In genomic region chr17:74646231-74646630, GRCh38 we compare ENCODE assay signal across 9 cellular contexts. TPM values are rescaled to one million over a fixed set of nuclear protein-coding genes. Genes with fewer than 3 reads are reported as not detected.
DNase-seq lines count a peak whose midpoint lies in the region; ATAC-seq, FAIRE-seq and TF ChIP-seq lines count a peak whose summit lies in the region.
"Had no signal": no experiment of that assay in that cellular context is flagged by ENCODE, and none has a peak within 500 bp of the region (broad histone marks: within the 10 kb centered on the region; RNA-seq: fewer than 3 reads in every experiment).

No MANE protein-coding gene starts in this region.

- no peaks in the 10 kb centered on the region for H3K79me1 ChIP-seq in H1 (ENCODE audit: low read depth, low read length)

- H2BK12ac ChIP-seq in H1 (ENCODE audit: low read depth, low read length) = no peak overlapping the region

- H2BK5ac ChIP-seq in H1 (ENCODE audit: low read depth, low read length) = no peak overlapping the region

- H4K91ac ChIP-seq in H1 (replicated peaks; ENCODE audit: insufficient read length, low read length) = no peak overlapping the region

- peaks cover 52% of the 10 kb centered on the region for H3K27me3 Mint-ChIP-seq in MCF 10A (ENCODE audit: insufficient read depth, unreplicated experiment)
- peaks cover 36% of the 10 kb centered on the region for H3K27me3 Mint-ChIP-seq in activated CD4-positive, alpha-beta memory T cell treated with anti-CD3 and anti-CD28 coated beads for 36 hours

- H2AK5ac ChIP-seq in H1 (ENCODE audit: low read depth, low read length) = no peak overlapping the region

- no peak overlapping the region for H3K4me3 Mint-ChIP-seq in MCF 10A (ENCODE audit: unreplicated experiment)
- H3K4me3 Mint-ChIP-seq in activated CD4-positive, alpha-beta memory T cell treated with anti-CD3 and anti-CD28 coated beads for 36 hours = no peak overlapping the region

- no peak overlapping the region for H3K14ac ChIP-seq in H1 (ENCODE audit: insufficient read length)

- no peak overlapping the region; the same call in 1 of the 2 replicates for H4K8ac ChIP-seq in H1 (ENCODE audit: extremely low read depth, insufficient read depth, low read length)

- H2BK120ac ChIP-seq in H1 (replicated peaks; ENCODE audit: low read depth, low read length) = no peak overlapping the region

- H3K18ac ChIP-seq in H1 (ENCODE audit: extremely low read depth, low read length) = no peak overlapping the region

- no peak for FAIRE-seq in H1 (lab: Jason Lieb, UNC)

- H3K4me2 ChIP-seq in H1 (ENCODE audit: insufficient read depth in 1 of 2, low read depth in 2 of 2, low read length in 2 of 2) = no peak overlapping the region

- H3K27me3 ChIP-seq in breast epithelium = peaks cover 0 to 37% of the 10 kb centered on the region in 2 donors
- H3K27me3 ChIP-seq in H1 (replicated peaks in 1 of 4; ENCODE audit: control insufficient read depth in 3 of 4, extremely low read depth in 1 of 4, insufficient read depth in 3 of 4, low read length in 3 of 4) = peaks cover 0 to 2% (median 0%) of the 10 kb centered on the region in 4 experiments; a peak in 2 of 7 replicates
- H3K27me3 ChIP-seq in upper lobe of right lung = peaks cover 19% of the 10 kb centered on the region

- CTCF ChIA-PET in MCF 10A (lab: Yijun Ruan, JAX) = interaction anchor here (0.9 to 1.6 kb wide), 2 partner anchors 40 to 154 kb away, joined by 3 to 4 read pairs; no protein-coding TSS in a partner anchor
- CTCF ChIA-PET in H1 (lab: Charles Lee; ENCODE audit: partially characterized antibody) = interaction anchor here (0.7 to 3.1 kb wide), 6 partner anchors 10 to 108 kb away, joined by 3 to 20 read pairs (median 4); partner anchors contain the start of gene RAB37
- CTCF ChIA-PET in activated CD4-positive, alpha-beta memory T cell treated with anti-CD3 and anti-CD28 coated beads for 36 hours (lab: Charles Lee) = no interaction called here

- TF ChIP-seq RAD21 in H1 (IDR thresholded peaks at IDR 0.05 in 1 of 2, conservative IDR thresholded peaks at IDR 0.05 in 1 of 2; ENCODE audit: low read depth in 2 of 2, low read length in 2 of 2) = peak; percentile 51 to 59

- intact Hi-C loops in MCF 10A (cut with micrococcal nuclease) = loop anchor here (1.0 kb wide), 2 partner anchors 23 to 80 kb away; no protein-coding TSS in a partner anchor
- intact Hi-C loops in breast epithelium (cut with DNase I; ENCODE audit: low total_unique reads) = no loop called here
- intact Hi-C loops in upper lobe of right lung (cut with DNase I) = no loop called here
- intact Hi-C loops in activated CD4-positive, alpha-beta memory T cell treated with anti-CD3 and anti-CD28 coated beads for 36 hours (cut with micrococcal nuclease) = no loop called here

- TF ChIP-seq EP300 in H1 (IDR thresholded peaks at IDR 0.05; ENCODE audit: borderline replicate concordance in 1 of 2, low read depth in 2 of 2, low read length in 2 of 2) = no peak

- no peaks in the 10 kb centered on the region for H3K79me2 ChIP-seq in H1 (ENCODE audit: control insufficient read depth in 1 of 2, insufficient read depth in 2 of 2, low read length in 2 of 2)

- no peak overlapping the region for H3K4me3 ChIP-seq in breast epithelium
- no peak overlapping the region for H3K4me3 ChIP-seq in H1 (ENCODE audit: extremely low read depth in 1 of 4, insufficient read depth in 2 of 4, low read depth in 3 of 4, low read length in 4 of 4)
- no peak overlapping the region for H3K4me3 ChIP-seq in upper lobe of right lung

- H3K36me3 ChIP-seq in breast epithelium = no peaks in the 10 kb centered on the region
- H3K36me3 ChIP-seq in H1 (ENCODE audit: control insufficient read depth in 2 of 4, insufficient read depth in 4 of 4, low read length in 3 of 4) = no peaks in the 10 kb centered on the region
- H3K36me3 ChIP-seq in upper lobe of right lung = no peaks in the 10 kb centered on the region

- H2BK15ac ChIP-seq in H1 (ENCODE audit: low read length) = no peak overlapping the region

- H3K23me2 ChIP-seq in H1 (ENCODE audit: low read depth, low read length) = no peaks in the 10 kb centered on the region

- no peaks in the 10 kb centered on the region for H4K20me1 ChIP-seq in H1 (replicated peaks in 1 of 2; ENCODE audit: control insufficient read depth in 1 of 2, insufficient read depth in 2 of 2, low read length in 2 of 2)

- no peak overlapping the region for H2BK20ac ChIP-seq in H1 (ENCODE audit: low read length)

- no peak for TF ChIP-seq POLR2A in breast epithelium (IDR thresholded peaks at IDR 0.05)
- TF ChIP-seq POLR2A in H1 (IDR thresholded peaks at IDR 0.05; ENCODE audit: control extremely low read depth in 1 of 2, low read depth in 2 of 2, low read length in 2 of 2) = no peak

- no peak overlapping the region for H3K9ac ChIP-seq in H1 (replicated peaks in 1 of 4; ENCODE audit: extremely low read depth in 1 of 4, low read depth in 3 of 4, low read length in 3 of 4)

- no peaks in the 10 kb centered on the region for H3K4me1 ChIP-seq in breast epithelium
- H3K4me1 ChIP-seq in H1 (replicated peaks in 1 of 4; ENCODE audit: control insufficient read depth in 3 of 4, insufficient read depth in 4 of 4, low read length in 3 of 4) = peaks cover 0 to 2% (median 2%) of the 10 kb centered on the region in 4 experiments; a peak in 2 of 7 replicates
- H3K4me1 ChIP-seq in upper lobe of right lung = no peaks in the 10 kb centered on the region

- H3K56ac ChIP-seq in H1 (replicated peaks; ENCODE audit: insufficient read length, low read depth, low read length) = no peak overlapping the region

- H3K36me3 Mint-ChIP-seq in MCF 10A (ENCODE audit: insufficient read depth, unreplicated experiment) = no peaks in the 10 kb centered on the region
- no peaks in the 10 kb centered on the region for H3K36me3 Mint-ChIP-seq in activated CD4-positive, alpha-beta memory T cell treated with anti-CD3 and anti-CD28 coated beads for 36 hours

- H3K9me3 ChIP-seq in breast epithelium (no peaks in the 10 kb centered on the region), H1 (ENCODE audit: insufficient read depth in 2 of 2, low read depth in 1 of 2, low read length in 1 of 2) (no peaks in the 10 kb centered on the region; a peak in 1 of 4 replicates), upper lobe of right lung (no peaks in the 10 kb centered on the region)

- no peak overlapping the region for H4K5ac ChIP-seq in H1 (ENCODE audit: insufficient read length, low read depth, low read length)

- H3K27ac ChIP-seq in breast epithelium (no peak overlapping the region), H1 (ENCODE audit: low read depth, low read length) (no peak overlapping the region), upper lobe of right lung (no peak overlapping the region)

- DNase-seq in MCF 10A (ENCODE audit: unreplicated experiment) (peak; percentile 61), breast epithelium (ENCODE audit: low spot score in 2 of 2) (no peak), NCI-H524 treated with DMSO at 0.1 percent for 48 hours (lab: John Stamatoyannopoulos, UW) (peak; percentile 25), H1 (ENCODE audit: low read depth in 1 of 2, low spot score in 2 of 2) (no peak), upper lobe of right lung (no peak), occipital lobe (lab: John Stamatoyannopoulos, UW) (no peak), NCI-H187 (lab: John Stamatoyannopoulos, UW) (no peak)
- no peak for DNase-seq in activated CD4-positive, alpha-beta memory T cell treated with anti-CD3 and anti-CD28 coated beads for 36 hours

- BruUV-seq in MCF 10A (replicated peaks; lab: Mats Ljungman, UMichigan) = no TSS peak

- H2AFZ ChIP-seq in H1 (ENCODE audit: low read length) = peak overlapping the region; percentile 64; the same call in 1 of the 2 replicates

- TF ChIP-seq CTCF in MCF 10A (IDR thresholded peaks at IDR 0.05; ENCODE audit: unreplicated experiment) = peak; percentile 62
- no peak for TF ChIP-seq CTCF in breast epithelium (IDR thresholded peaks at IDR 0.05)
- TF ChIP-seq CTCF in H1 (IDR thresholded peaks at IDR 0.05; ENCODE audit: control extremely low read depth in 1 of 3, insufficient read depth in 1 of 3, low read depth in 1 of 3, low read length in 3 of 3) = peak in 2 of 3 experiments; percentile 49 to 54; a peak in 3 of 4 replicates
- peak; percentile 28 for TF ChIP-seq CTCF in upper lobe of right lung (IDR thresholded peaks at IDR 0.05)

- peak; percentile 76 for ATAC-seq in upper lobe of right lung

- H3K27ac Mint-ChIP-seq in MCF 10A (ENCODE audit: low read depth, unreplicated experiment) = no peak overlapping the region
- H3K27ac Mint-ChIP-seq in activated CD4-positive, alpha-beta memory T cell treated with anti-CD3 and anti-CD28 coated beads for 36 hours = no peak overlapping the region

- 81% methylated on average over 3 of the region's 3 CpGs; no CpG with 5 or more reads in 1 of the 2 experiments for WGBS in H1 (ENCODE audit: extremely low coverage in 1 of 2, insufficient coverage in 1 of 2, insufficient read length in 1 of 2, insufficient replicate concordance in 2 of 2, low coverage in 1 of 2, low lambda C conversion rate in 2 of 2, missing lambda C conversion rate in 1 of 2), 2 experiments

- no peak overlapping the region for H3K4ac ChIP-seq in H1 (replicated peaks; ENCODE audit: insufficient read length, low read depth, low read length)

- no peak overlapping the region for H3K23ac ChIP-seq in H1 (ENCODE audit: insufficient read length)

- no peaks in the 10 kb centered on the region for H3K9me3 Mint-ChIP-seq in MCF 10A (ENCODE audit: unreplicated experiment)
- no peaks in the 10 kb centered on the region for H3K9me3 Mint-ChIP-seq in activated CD4-positive, alpha-beta memory T cell treated with anti-CD3 and anti-CD28 coated beads for 36 hours

- no peaks in the 10 kb centered on the region for H3K4me1 Mint-ChIP-seq in MCF 10A (ENCODE audit: insufficient read depth, unreplicated experiment)
- H3K4me1 Mint-ChIP-seq in activated CD4-positive, alpha-beta memory T cell treated with anti-CD3 and anti-CD28 coated beads for 36 hours (ENCODE audit: low read depth) = no peaks in the 10 kb centered on the region

- POLR2A ChIA-PET in MCF 10A (lab: Yijun Ruan, JAX) = no interaction called here
- POLR2A ChIA-PET in H1 (lab: Charles Lee; ENCODE audit: partially characterized antibody) = no interaction called here
- POLR2A ChIA-PET in activated CD4-positive, alpha-beta memory T cell treated with anti-CD3 and anti-CD28 coated beads for 36 hours (lab: Charles Lee) = no interaction called here

RNA-seq across cellular contexts. Expression of gene CD300E, which starts 22.7 kb away (rescaled TPM):
- total RNA-seq in MCF 10A (2022) (not detected in 2 replicates), breast epithelium (under 1 TPM; under 0.01 to 0.32 (median 0.29) TPM), upper lobe of right lung (6.5 TPM), occipital lobe (0.16 TPM)
- not detected in 2 replicates for total RNA-seq in H1 (2021; fragmentation: NEBNext Ultra II Directional; extraction: Animal tissue kit (Norgen Biotek cat#: 25700))
- polyA plus RNA-seq in H1 (2011; rRNA removed) = not detected in 2 replicates
- polyA plus RNA-seq in H1 (2011; cell fraction: cytosol; rRNA removed) = not detected
- not detected for polyA plus RNA-seq in H1 (2011; cell fraction: nucleus; rRNA removed)
- polyA plus RNA-seq in H1 (2012, experiment 1 of 2) = not detected in 4 replicates
- polyA plus RNA-seq in H1 (2012, experiment 2 of 2) = not detected
- polyA plus RNA-seq in H1 (2013, experiment 1 of 2) = not detected
- polyA plus RNA-seq in H1 (2013, experiment 2 of 2) = not detected
- polyA minus RNA-seq in H1 (2011; rRNA and poly(A)+ RNA removed) = not detected in 2 replicates
- not detected for polyA minus RNA-seq in H1 (2011; cell fraction: cytosol; rRNA and poly(A)+ RNA removed)
- not detected for polyA minus RNA-seq in H1 (2011; cell fraction: nucleus; rRNA and poly(A)+ RNA removed)
- not detected for total RNA-seq in activated CD4-positive, alpha-beta memory T cell treated with anti-CD3 and anti-CD28 coated beads for 36 hours
- total RNA-seq: pulmonary artery endothelial cell had no signal

RNA-seq across cellular contexts. Expression of gene CD300LD, which starts 54.1 kb away (rescaled TPM):
- total RNA-seq in MCF 10A (2022) = not detected in 2 replicates
- total RNA-seq in breast epithelium = not detected
- total RNA-seq in H1 (2021; fragmentation: NEBNext Ultra II Directional; extraction: Animal tissue kit (Norgen Biotek cat#: 25700)) = not detected in 2 replicates
- polyA plus RNA-seq in H1 (2011; rRNA removed) = not detected in 2 replicates
- polyA plus RNA-seq in H1 (2011; cell fraction: cytosol; rRNA removed) = not detected
- polyA plus RNA-seq in H1 (2011; cell fraction: nucleus; rRNA removed) = not detected
- not detected in 4 replicates for polyA plus RNA-seq in H1 (2012, experiment 1 of 2)
- not detected for polyA plus RNA-seq in H1 (2012, experiment 2 of 2)
- not detected for polyA plus RNA-seq in H1 (2013, experiment 1 of 2)
- polyA plus RNA-seq in H1 (2013, experiment 2 of 2) = not detected
- polyA minus RNA-seq in H1 (2011; rRNA and poly(A)+ RNA removed) = not detected in 2 replicates
- not detected for polyA minus RNA-seq in H1 (2011; cell fraction: cytosol; rRNA and poly(A)+ RNA removed)
- polyA minus RNA-seq in H1 (2011; cell fraction: nucleus; rRNA and poly(A)+ RNA removed) = not detected
- total RNA-seq in upper lobe of right lung = not detected
- not detected for total RNA-seq in occipital lobe
- total RNA-seq in activated CD4-positive, alpha-beta memory T cell treated with anti-CD3 and anti-CD28 coated beads for 36 hours = not detected
- total RNA-seq: pulmonary artery endothelial cell had no signal

Comparison
In these comparisons a context has a peak if more than half of its experiments do, and no peak if none do; other contexts are left out.
1. DNase-seq: peak in MCF 10A (single experiment) and NCI-H524 treated with DMSO at 0.1 percent for 48 hours (single experiment); none in breast epithelium (0 of 2), H1 (0 of 2), upper lobe of right lung (single experiment), occipital lobe (single experiment), activated CD4-positive, alpha-beta memory T cell treated with anti-CD3 and anti-CD28 coated beads for 36 hours (single experiment) and NCI-H187 (0 of 2).
2. CTCF ChIP-seq: peak in MCF 10A (single experiment), H1 (2 of 3) and upper lobe of right lung (single experiment); none in breast epithelium (0 of 3).